1 cellular context compared by ENCODE assay signal in the genomic region with DNA sequence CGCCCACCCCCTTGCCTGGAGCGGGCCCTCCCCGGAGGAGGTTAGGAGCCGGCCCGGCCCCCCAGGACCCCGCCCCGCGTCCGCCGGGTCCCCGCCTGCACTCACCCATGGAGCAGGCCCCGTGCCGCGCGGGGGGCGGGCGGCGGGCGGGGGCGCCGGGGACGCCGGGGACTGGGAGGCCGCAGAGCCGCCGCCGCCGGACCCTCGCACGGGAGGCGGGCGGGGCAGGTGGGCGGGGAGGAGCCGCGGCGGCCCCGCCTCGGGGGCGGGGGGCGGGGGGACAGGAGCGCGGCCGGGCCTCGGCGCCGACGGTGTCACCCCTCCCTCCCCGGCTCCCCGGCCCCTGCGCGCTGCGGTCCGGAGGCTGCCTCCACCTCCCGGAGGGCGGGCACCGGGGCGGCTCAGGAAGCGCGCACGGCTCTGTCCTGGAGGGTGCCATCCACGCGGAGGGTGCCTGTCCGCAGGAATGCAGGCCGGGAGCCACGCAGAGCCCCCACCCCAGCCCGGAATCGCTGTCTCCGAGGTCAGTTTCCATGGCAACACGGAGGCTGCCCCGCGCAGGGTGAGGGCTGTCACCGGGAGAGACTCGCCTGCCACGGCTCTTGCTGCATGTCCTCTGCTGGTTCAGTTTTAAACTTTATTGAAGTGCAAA.
TF ChIP-seq lines count a peak whose summit lies in the region.

No MANE protein-coding gene starts in this region.

TF ChIP-seq in HepG2, 621 proteins besides CTCF, POLR2A, EP300 and RAD21 (continued from another document):
- TF ChIP-seq ZNF687 (CRISPR knock-in tag; IDR thresholded peaks at IDR 0.05) = peak; percentile 42
- TF ChIP-seq TEAD3 (CRISPR knock-in tag; optimal IDR thresholded peaks at IDR 0.05; ENCODE audit: borderline replicate concordance) = peak; percentile 25
- no peak for TF ChIP-seq CREB3 (CRISPR knock-in tag; IDR thresholded peaks at IDR 0.05)
- no peak for TF ChIP-seq SMYD3 (CRISPR knock-in tag; IDR thresholded peaks at IDR 0.05)
- peak; percentile 44; the same call in 1 of the 2 replicates for TF ChIP-seq ARID4A (CRISPR knock-in tag; IDR thresholded peaks at IDR 0.05; ENCODE audit: borderline replicate concordance)
